ENCODE assay signal across 22 cellular contexts in genomic region chr1:1085911-1086841, GRCh38. TPM values are rescaled to one million over a fixed set of nuclear protein-coding genes. Genes with fewer than 3 reads are reported as not detected.
A peak's percentile ranks its signal among the peaks of the same experiment; 100 is the strongest.
DNase-seq lines count a peak whose midpoint lies in the region; ATAC-seq and TF ChIP-seq lines count a peak whose summit lies in the region.
"Had no signal": no experiment of that assay in that cellular context is flagged by ENCODE, and none has a peak within 500 bp of the region (broad histone marks: within the 10 kb centered on the region; RNA-seq: fewer than 3 reads in every experiment).

No MANE protein-coding gene starts in this region.

- H3K27ac Mint-ChIP-seq in nephron progenitor cell, result peak overlapping the region; percentile 97
- H3K27ac Mint-ChIP-seq: activated naive CD8-positive, alpha-beta T cell; brain had no signal

- H3K27me3 ChIP-seq in RWPE2 (ENCODE audit: insufficient read depth, poor library complexity, severe bottlenecking) (no peaks in the 10 kb centered on the region), transverse colon (no peaks in the 10 kb centered on the region)

- no peaks in the 10 kb centered on the region for H3K9me3 Mint-ChIP-seq in nephron progenitor cell
- H3K9me3 Mint-ChIP-seq: brain; naive thymus-derived CD4-positive, alpha-beta T cell had no signal

- H3K4me3 ChIP-seq in RWPE2 (ENCODE audit: severe bottlenecking) (no peak overlapping the region), transverse colon (no peak overlapping the region)

- in situ Hi-C loops in transverse colon (cut with MboI; ENCODE audit: low pct_ligation_motif_present in 1 of 4, low pct_unique_long_range_greater_than_20kb in 1 of 4, low sequenced_read_pairs in 3 of 4), result no loop called here

- H3K27ac ChIP-seq in RWPE2 (ENCODE audit: poor library complexity, severe bottlenecking) (no peak overlapping the region), transverse colon (no peak overlapping the region)

- H3K36me3 ChIP-seq in RWPE2 (ENCODE audit: low read depth), result no peaks in the 10 kb centered on the region
- no peaks in the 10 kb centered on the region for H3K36me3 ChIP-seq in transverse colon

- DNase-seq in Right ventricle myocardium superior, result peak; percentile 26
- DNase-seq in left ventricle myocardium superior, result no peak
- DNase-seq in RWPE2 (ENCODE audit: low spot score), result peak; percentile 62
- DNase-seq in nephron progenitor cell, result no peak
- peak; percentile 4 for DNase-seq in transverse colon
- no peak for DNase-seq in DMS114 treated with DMSO at 0.1 percent for 48 hours (lab: John Stamatoyannopoulos, UW; ENCODE audit: unreplicated experiment)
- DNase-seq: activated CD4-positive, alpha-beta T cell treated with anti-CD3 and anti-CD28 coated beads for 1 hour; cortex of kidney; hypothalamus; mesendoderm; NCI-H1092; NCI-H2081; NCI-H446 treated with DMSO at 0.1 percent for 48 hours had no signal

- no peaks in the 10 kb centered on the region for H3K36me3 Mint-ChIP-seq in nephron progenitor cell (ENCODE audit: low read depth)
- H3K36me3 Mint-ChIP-seq: activated naive CD8-positive, alpha-beta T cell; brain; naive thymus-derived CD4-positive, alpha-beta T cell had no signal

- H3K4me3 Mint-ChIP-seq in nephron progenitor cell, result no peak overlapping the region
- H3K4me3 Mint-ChIP-seq: activated naive CD8-positive, alpha-beta T cell; brain; naive thymus-derived CD4-positive, alpha-beta T cell had no signal

- ATAC-seq in Right ventricle myocardium superior (ENCODE audit: poor library complexity), result no peak
- ATAC-seq in left ventricle myocardium superior, result no peak
- ATAC-seq in RWPE2 (ENCODE audit: low read depth), result no peak
- ATAC-seq in HG02798 (IDR thresholded peaks at IDR 0.05; ENCODE audit: poor library complexity, unreplicated experiment), result no peak
- no peak for ATAC-seq in HG03571 (IDR thresholded peaks at IDR 0.05; ENCODE audit: unreplicated experiment)
- ATAC-seq: naive thymus-derived CD4-positive, alpha-beta T cell had no signal

- intact Hi-C loops in Right ventricle myocardium superior (cut with DNase I), result no loop called here
- intact Hi-C loops in left ventricle myocardium superior (cut with micrococcal nuclease), result no loop called here
- intact Hi-C loops in transverse colon (cut with DNase I; ENCODE audit: low total_unique reads), result no loop called here

- no peaks in the 10 kb centered on the region for H3K27me3 Mint-ChIP-seq in nephron progenitor cell (ENCODE audit: low read depth, poor library complexity)
- H3K27me3 Mint-ChIP-seq: activated naive CD8-positive, alpha-beta T cell; brain; naive thymus-derived CD4-positive, alpha-beta T cell had no signal

- H3K4me1 Mint-ChIP-seq in nephron progenitor cell, result peaks cover 17% of the 10 kb centered on the region
- H3K4me1 Mint-ChIP-seq: brain; naive thymus-derived CD4-positive, alpha-beta T cell had no signal

- H3K9me3 ChIP-seq in RWPE2 (ENCODE audit: severe bottlenecking), result no peaks in the 10 kb centered on the region
- no peaks in the 10 kb centered on the region for H3K9me3 ChIP-seq in transverse colon

- H3K4me1 ChIP-seq in RWPE2 (ENCODE audit: insufficient read depth, poor library complexity, severe bottlenecking) (no peaks in the 10 kb centered on the region), transverse colon (no peaks in the 10 kb centered on the region)

- 92% methylated on average over 38 of the region's 38 CpGs; no CpG with 5 or more reads in 1 of the 2 donors for WGBS in transverse colon (ENCODE audit: low coverage in 1 of 2), 2 donors

- TF ChIP-seq CTCF in RWPE2 (IDR thresholded peaks at IDR 0.05; ENCODE audit: poor library complexity, severe bottlenecking) (no peak), nephron progenitor cell (IDR thresholded peaks at IDR 0.05) (no peak), transverse colon (IDR thresholded peaks at IDR 0.05) (no peak)

- TF ChIP-seq POLR2A in transverse colon (IDR thresholded peaks at IDR 0.05), result no peak

- no peak for TF ChIP-seq EP300 in transverse colon (IDR thresholded peaks at IDR 0.05; ENCODE audit: low read depth)

RNA-seq across cellular contexts. Expression of gene RNF223, which starts 12.1 kb away (rescaled TPM):
- not detected for total RNA-seq in Right ventricle myocardium superior
- total RNA-seq in left ventricle myocardium superior, result not detected
- total RNA-seq in transverse colon, result 1 to 10 TPM; 3.0 to 7.5 (median 5.0) TPM
- total RNA-seq: fibroblast of villous mesenchyme, HT1080, pulmonary artery endothelial cell, temporal lobe had no signal

RNA-seq across cellular contexts. Expression of gene C1orf159, which starts 29.7 kb away (rescaled TPM):
- total RNA-seq in Right ventricle myocardium superior (2.4 TPM), left ventricle myocardium superior (4.0 TPM), transverse colon (100 to 1,000 TPM in 1 of 4 donors, 10 to 100 TPM in 3; 23.6 to 108 (median 47.3) TPM)

Comparison
In these comparisons a context has a peak if more than half of its experiments do, and no peak if none do; other contexts are left out.
1. DNase-seq: peak in Right ventricle myocardium superior (single experiment), RWPE2 (single experiment) and transverse colon (single experiment); none in left ventricle myocardium superior (single experiment), nephron progenitor cell (single experiment) and DMS114 treated with DMSO at 0.1 percent for 48 hours (single experiment).